ENCODE assay signal across 18 cellular contexts in genomic region chr15:98884894-98885293, GRCh38.
A peak's percentile ranks its signal among the peaks of the same experiment; 100 is the strongest.
DNase-seq lines count a peak whose midpoint lies in the region; ATAC-seq, FAIRE-seq and TF ChIP-seq lines count a peak whose summit lies in the region.
"Had no signal": no experiment of that assay in that cellular context is flagged by ENCODE, and none has a peak within 500 bp of the region (broad histone marks: within the 10 kb centered on the region; RNA-seq: fewer than 3 reads in every experiment).

No MANE protein-coding gene starts in this region.

- H3K4me2 ChIP-seq in A549 = no peak overlapping the region; the same call in 2 of the 3 replicates

- no peak for TF ChIP-seq POLR2A in A549 (IDR thresholded peaks at IDR 0.05; ENCODE audit: low read length)

- no peaks in the 10 kb centered on the region for H3K36me3 ChIP-seq in upper lobe of right lung
- H3K36me3 ChIP-seq: cardiac muscle cell, tibial nerve had no signal

- no peak for TF ChIP-seq CTCF in A549 (IDR thresholded peaks at IDR 0.05)
- no peak for TF ChIP-seq CTCF in upper lobe of right lung (IDR thresholded peaks at IDR 0.05)

- no peaks in the 10 kb centered on the region for H3K9me3 ChIP-seq in A549
- no peaks in the 10 kb centered on the region for H3K9me3 ChIP-seq in right cardiac atrium (ENCODE audit: control insufficient read depth, low read length)
- no peaks in the 10 kb centered on the region for H3K9me3 ChIP-seq in upper lobe of right lung
- H3K9me3 ChIP-seq: tibial nerve had no signal

- H3K4me1 ChIP-seq in A549 (peaks cover 96% of the 10 kb centered on the region), right cardiac atrium (ENCODE audit: control insufficient read depth, insufficient read depth, low read length) (peaks cover 9% of the 10 kb centered on the region), upper lobe of right lung (peaks cover 4% of the 10 kb centered on the region)

- DNase-seq in A549 (ENCODE audit: low read depth in 1 of 2, low spot score in 1 of 2) = no peak
- DNase-seq in NCI-H2029 treated with DMSO at 0.1 percent for 48 hours (lab: John Stamatoyannopoulos, UW) = peak; percentile 49
- DNase-seq in cerebellar cortex (ENCODE audit: low spot score) = peak; percentile 94
- DNase-seq in right cardiac atrium = no peak
- no peak for DNase-seq in upper lobe of right lung
- DNase-seq in NCI-H1417 treated with DMSO at 0.1 percent for 48 hours (lab: John Stamatoyannopoulos, UW) = no peak
- DNase-seq in MV-4-11 (lab: John Stamatoyannopoulos, UW) = no peak
- DNase-seq: ACHN; activated CD8-positive, alpha-beta T cell treated with anti-CD3 and anti-CD28 coated beads for 36 hours; activated T-cell treated with anti-CD3 and anti-CD28 coated beads, Interleukin-2, amount 50 U/mL, for 4 hours; CD4-positive, CD25-positive, alpha-beta regulatory T cell; effector memory CD8-positive, alpha-beta T cell; NCI-H1436; NK-92 treated with Interleukin-12 subunit alpha and Interleukin-12 subunit beta, amount 100 ng/mL, for 24 hours; RPMI8226 had no signal

- FAIRE-seq in A549 (lab: Jason Lieb, UNC) = no peak

- H3K4me3 ChIP-seq in A549 (no peak overlapping the region), right cardiac atrium (ENCODE audit: low read length) (no peak overlapping the region), upper lobe of right lung (no peak overlapping the region)
- H3K4me3 ChIP-seq: cardiac muscle cell, tibial nerve had no signal

- TF ChIP-seq EP300 in A549 (IDR thresholded peaks at IDR 0.05) = no peak

- CTCF ChIA-PET in A549 (lab: Yijun Ruan, JAX) = interaction anchor here (1.4 to 7.5 kb wide), 10 partner anchors 7 to 238 kb away, joined by 4 to 83 read pairs (median 6); no protein-coding TSS in a partner anchor

- no peaks in the 10 kb centered on the region for H3K27me3 ChIP-seq in right cardiac atrium (ENCODE audit: control insufficient read depth, insufficient read depth)
- H3K27me3 ChIP-seq in upper lobe of right lung = no peaks in the 10 kb centered on the region
- H3K27me3 ChIP-seq: cardiac muscle cell, tibial nerve had no signal

- TF ChIP-seq RAD21 in A549 (conservative IDR thresholded peaks at IDR 0.05 in 1 of 2, IDR thresholded peaks at IDR 0.05 in 1 of 2) = no peak

- POLR2A ChIA-PET in A549 (lab: Yijun Ruan, JAX) = no interaction called here

- intact Hi-C loops in right cardiac atrium (cut with DNase I) = no loop called here
- intact Hi-C loops in upper lobe of right lung (cut with DNase I) = no loop called here

- peak overlapping the region; percentile 95 to 97 for H3K27ac ChIP-seq in A549
- H3K27ac ChIP-seq in right cardiac atrium (ENCODE audit: low read length) = peak overlapping the region; percentile 84
- H3K27ac ChIP-seq in upper lobe of right lung = no peak overlapping the region
- H3K27ac ChIP-seq: cardiac muscle cell, tibial nerve had no signal

- ATAC-seq in A549 = peak in 1 of 2 experiments; percentile 4; a peak in 1 of 6 replicates
- ATAC-seq in right cardiac atrium = peak in 1 of 2 donors; percentile 27
- ATAC-seq in upper lobe of right lung = no peak
- no peak for ATAC-seq in esophagus mucosa
- ATAC-seq: activated CD8-positive, alpha-beta T cell treated with anti-CD3 and anti-CD28 coated beads for 36 hours; activated T-cell treated with anti-CD3 and anti-CD28 coated beads, Interleukin-2, amount 50 U/mL, for 4 hours; effector memory CD8-positive, alpha-beta T cell had no signal

- 94% methylated on average over 3 of the region's 3 CpGs for whole genome bisulfite sequencing in A549 (ENCODE audit: missing lambda C conversion rate)
- 73% methylated on average over 3 of the region's 3 CpGs for WGBS in right cardiac atrium

TF ChIP-seq in A549, 52 proteins besides CTCF, POLR2A, EP300 and RAD21:
- TF ChIP-seq BCL3 (IDR thresholded peaks at IDR 0.05) = 0 out of 3 replicates have a peak, but pooled peaks have one; percentile 19
- TF ChIP-seq NFE2L2 (conservative IDR thresholded peaks at IDR 0.05; ENCODE audit: low read length) = no peak

Comparison
In these comparisons a context has a peak if more than half of its experiments do, and no peak if none do; other contexts are left out.
1. DNase-seq: peak in NCI-H2029 treated with DMSO at 0.1 percent for 48 hours (single experiment) and cerebellar cortex (single experiment); none in A549 (0 of 2), right cardiac atrium (0 of 3), upper lobe of right lung (single experiment), NCI-H1417 treated with DMSO at 0.1 percent for 48 hours (single experiment) and MV-4-11 (single experiment).